ENCODE assay signal across 2 cellular contexts in genomic region chr5:107322936-107323335, GRCh38.
TF ChIP-seq lines count a peak whose summit lies in the region.

No MANE protein-coding gene starts in this region.

TF ChIP-seq in SK-N-SH, 30 proteins besides CTCF, POLR2A, EP300 and RAD21 (continued from another document):
- TF ChIP-seq GATA2 (CRISPR knock-in tag; IDR thresholded peaks at IDR 0.05), result no peak
- no peak for TF ChIP-seq RXRA (IDR thresholded peaks at IDR 0.05; ENCODE audit: borderline replicate concordance, low read depth)
- no peak for TF ChIP-seq IRF3 (IDR thresholded peaks at IDR 0.05; ENCODE audit: low read depth, low read length)

TF ChIP-seq in endothelial cell of umbilical vein, 7 proteins besides CTCF, POLR2A, EP300 and RAD21 (continued from another document):
- TF ChIP-seq JUN (IDR thresholded peaks at IDR 0.05; ENCODE audit: borderline replicate concordance, insufficient read depth, insufficient read length, low read depth) (no peak), POLR2AphosphoS5 (IDR thresholded peaks at IDR 0.05; ENCODE audit: insufficient read depth, low read depth, low read length) (no peak)
TF ChIP-seq in endothelial cell of umbilical vein: peak in this region for 0.
